Comparison of ENCODE assay signal across 11 cellular contexts in genomic region chr9:133023117-133023890, GRCh38. TPM values are rescaled to one million over a fixed set of nuclear protein-coding genes. Genes with fewer than 3 reads are reported as not detected.
DNase-seq lines count a peak whose midpoint lies in the region; ATAC-seq and TF ChIP-seq lines count a peak whose summit lies in the region.
"Had no signal": no experiment of that assay in that cellular context is flagged by ENCODE, and none has a peak within 500 bp of the region (broad histone marks: within the 10 kb centered on the region; RNA-seq: fewer than 3 reads in every experiment).

No MANE protein-coding gene starts in this region.

- ATAC-seq in foreskin keratinocyte (no peak), GM18870 (IDR thresholded peaks at IDR 0.05; ENCODE audit: unreplicated experiment) (no peak)

- H2AFZ ChIP-seq in smooth muscle cell (ENCODE audit: low read depth), result no peak overlapping the region

- no peak overlapping the region for H3K4me2 ChIP-seq in smooth muscle cell

- H3K4me1 ChIP-seq in foreskin keratinocyte (no peaks in the 10 kb centered on the region), smooth muscle cell (ENCODE audit: low read depth) (no peaks in the 10 kb centered on the region)

- H3K36me3 Mint-ChIP-seq in activated T-cell treated with anti-CD3 and anti-CD28 coated beads, Interleukin-2, amount 50 U/mL, for 24 hours (ENCODE audit: low read depth), result no peaks in the 10 kb centered on the region

- no peaks in the 10 kb centered on the region for H3K27me3 Mint-ChIP-seq in activated T-cell treated with anti-CD3 and anti-CD28 coated beads, Interleukin-2, amount 50 U/mL, for 24 hours

- H3K27me3 ChIP-seq in foreskin keratinocyte (peaks cover 5% of the 10 kb centered on the region), smooth muscle cell (ENCODE audit: low read depth) (no peaks in the 10 kb centered on the region)
- H3K27me3 ChIP-seq: spleen had no signal

- DNase-seq in GM10266 (ENCODE audit: extremely low spot score) (peak; percentile 40), MV-4-11 (lab: John Stamatoyannopoulos, UW) (peak; percentile 17), foreskin keratinocyte (no peak), putamen (ENCODE audit: low spot score) (no peak), smooth muscle cell (lab: John Stamatoyannopoulos, UW; ENCODE audit: unreplicated experiment) (no peak)
- DNase-seq in activated T-cell treated with anti-CD3 and anti-CD28 coated beads, Interleukin-2, amount 50 U/mL, for 24 hours, result peak; percentile 43
- peak; percentile 26 for DNase-seq in stimulated activated CD4-positive, alpha-beta T cell treated with anti-CD3 and anti-CD28 coated beads, Interleukin-12 subunit alpha, Interleukin-12 subunit beta, amount 100 ng/mL, for 4 hours
- DNase-seq: spleen had no signal

- no peaks in the 10 kb centered on the region for H3F3A ChIP-seq in smooth muscle cell (ENCODE audit: low read depth)

- H3K79me2 ChIP-seq in smooth muscle cell (ENCODE audit: low read depth), result no peaks in the 10 kb centered on the region

- no peaks in the 10 kb centered on the region for H3K9me3 ChIP-seq in smooth muscle cell (replicated peaks; ENCODE audit: low read depth)
- H3K9me3 ChIP-seq: spleen had no signal

- peaks cover 17% of the 10 kb centered on the region for H3K4me1 Mint-ChIP-seq in activated T-cell treated with anti-CD3 and anti-CD28 coated beads, Interleukin-2, amount 50 U/mL, for 24 hours (ENCODE audit: low read depth)

- H3K9ac ChIP-seq in smooth muscle cell (ENCODE audit: low read depth), result no peak overlapping the region

- no peaks in the 10 kb centered on the region for H3K9me3 Mint-ChIP-seq in activated T-cell treated with anti-CD3 and anti-CD28 coated beads, Interleukin-2, amount 50 U/mL, for 24 hours
- H3K9me3 Mint-ChIP-seq: HFFc6 had no signal

- no peak overlapping the region for H3K4me3 ChIP-seq in smooth muscle cell
- H3K4me3 ChIP-seq: spleen had no signal

- H3K27ac Mint-ChIP-seq in activated T-cell treated with anti-CD3 and anti-CD28 coated beads, Interleukin-2, amount 50 U/mL, for 24 hours, result no peak overlapping the region
- H3K27ac Mint-ChIP-seq: HFFc6 had no signal

- no peaks in the 10 kb centered on the region for H3K36me3 ChIP-seq in smooth muscle cell (ENCODE audit: low read depth)
- H3K36me3 ChIP-seq: spleen had no signal

- TF ChIP-seq CTCF in GM10266 (IDR thresholded peaks at IDR 0.05; ENCODE audit: control insufficient read depth, insufficient read depth, low read depth, missing control alignments) (no peak), foreskin keratinocyte (conservative IDR thresholded peaks at IDR 0.05) (no peak), smooth muscle cell (IDR thresholded peaks at IDR 0.05; ENCODE audit: borderline replicate concordance, insufficient read depth, poor library complexity, severe bottlenecking) (no peak)

- H3K27ac ChIP-seq in foreskin keratinocyte, result no peak overlapping the region
- no peak overlapping the region for H3K27ac ChIP-seq in smooth muscle cell (ENCODE audit: low read depth)
- H3K27ac ChIP-seq: spleen had no signal

- H3K4me3 Mint-ChIP-seq in activated T-cell treated with anti-CD3 and anti-CD28 coated beads, Interleukin-2, amount 50 U/mL, for 24 hours, result no peak overlapping the region
- H3K4me3 Mint-ChIP-seq: HFFc6 had no signal

- H4K20me1 ChIP-seq in smooth muscle cell (ENCODE audit: low read depth), result no peaks in the 10 kb centered on the region

- 84% methylated on average over 26 of the region's 26 CpGs for WGBS in smooth muscle cell (ENCODE audit: low lambda C conversion rate)

RNA-seq across cellular contexts. Expression of gene GTF3C5, which starts 7.5 kb away (rescaled TPM):
- total RNA-seq in foreskin keratinocyte (61.0 and 66.3 TPM in 2 replicates), smooth muscle cell (34.5 and 44.2 TPM in 2 replicates)
- polyA plus RNA-seq in foreskin keratinocyte (59.5 and 66.5 TPM in 2 replicates), smooth muscle cell (59.0 and 66.0 TPM in 2 replicates)

RNA-seq across cellular contexts. Expression of gene CEL, which starts 38.5 kb away (rescaled TPM):
- total RNA-seq in foreskin keratinocyte (0.34 and 0.67 TPM in 2 replicates), smooth muscle cell (0.04 and 0.18 TPM in 2 replicates)
- polyA plus RNA-seq in foreskin keratinocyte (0.44 and 0.70 TPM in 2 replicates), smooth muscle cell (0.73 and 1.7 TPM in 2 replicates)

RNA-seq across cellular contexts. Expression of gene GFI1B, which starts 44.8 kb away (rescaled TPM):
- not detected in 2 replicates for total RNA-seq in foreskin keratinocyte
- polyA plus RNA-seq in foreskin keratinocyte, result not detected in 2 replicates
- not detected in 2 replicates for total RNA-seq in smooth muscle cell
- not detected in 2 replicates for polyA plus RNA-seq in smooth muscle cell
- total RNA-seq: kidney epithelial cell had no signal

Comparison
In these comparisons a context has a peak if more than half of its experiments do, and no peak if none do; other contexts are left out.
1. DNase-seq: peak in GM10266 (single experiment), MV-4-11 (single experiment), activated T-cell treated with anti-CD3 and anti-CD28 coated beads, Interleukin-2, amount 50 U/mL, for 24 hours (single experiment) and stimulated activated CD4-positive, alpha-beta T cell treated with anti-CD3 and anti-CD28 coated beads, Interleukin-12 subunit alpha, Interleukin-12 subunit beta, amount 100 ng/mL, for 4 hours (single experiment); none in foreskin keratinocyte (0 of 2), putamen (single experiment) and smooth muscle cell (single experiment).